18 cellular contexts compared by ENCODE assay signal in the genomic region with DNA sequence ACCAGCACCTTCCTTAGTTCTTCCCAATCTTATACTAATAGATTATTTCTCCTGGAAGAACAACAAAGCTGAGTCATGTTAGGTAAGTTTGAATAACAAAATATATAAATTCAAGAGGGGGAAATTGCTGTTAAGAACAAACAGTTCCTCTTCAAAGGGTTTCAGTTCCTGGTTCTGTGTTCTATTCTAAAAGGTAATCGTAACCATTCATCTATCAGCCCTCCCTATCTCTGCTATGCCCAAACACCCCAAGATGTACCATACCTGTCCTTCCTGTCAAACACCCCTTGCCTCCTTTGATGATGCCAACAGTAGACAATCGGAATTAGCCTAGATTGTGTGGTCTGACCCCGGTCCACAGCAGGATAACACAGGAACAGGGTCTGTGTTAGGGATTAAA. TPM values are rescaled to one million over a fixed set of nuclear protein-coding genes. Genes with fewer than 3 reads are reported as not detected.
DNase-seq lines count a peak whose midpoint lies in the region; ATAC-seq, FAIRE-seq and TF ChIP-seq lines count a peak whose summit lies in the region.
"Had no signal": no experiment of that assay in that cellular context is flagged by ENCODE, and none has a peak within 500 bp of the region (broad histone marks: within the 10 kb centered on the region; RNA-seq: fewer than 3 reads in every experiment).

No MANE protein-coding gene starts in this region.

- no peak for TF ChIP-seq CTCF in Peyer's patch (IDR thresholded peaks at IDR 0.05)

- H3K27ac ChIP-seq in substantia nigra (ENCODE audit: low read depth, low read length, poor library complexity, severe bottlenecking) = no peak overlapping the region
- H3K27ac ChIP-seq in Peyer's patch = no peak overlapping the region
- H3K27ac ChIP-seq: gastrocnemius medialis, upper lobe of right lung had no signal

- no peak for TF ChIP-seq POLR2A in GM12892 (IDR thresholded peaks at IDR 0.05; ENCODE audit: low read depth, low read length)
- TF ChIP-seq POLR2A in Peyer's patch (IDR thresholded peaks at IDR 0.05) = no peak

- ATAC-seq in GM19463 (IDR thresholded peaks at IDR 0.05; ENCODE audit: unreplicated experiment) (peak; percentile 46), HG03103 (IDR thresholded peaks at IDR 0.05; ENCODE audit: low read depth, unreplicated experiment) (peak; percentile 60), HG03108 (IDR thresholded peaks at IDR 0.05; ENCODE audit: unreplicated experiment) (no peak), HG02973 (IDR thresholded peaks at IDR 0.05; ENCODE audit: unreplicated experiment) (no peak)
- ATAC-seq: activated T-cell treated with anti-CD3 and anti-CD28 coated beads, Interleukin-2, amount 50 U/mL, for 4 hours; CD8-positive, alpha-beta T cell; gastrocnemius medialis; K562; upper lobe of right lung had no signal

- no peaks in the 10 kb centered on the region for H3K27me3 ChIP-seq in Peyer's patch
- H3K27me3 ChIP-seq: gastrocnemius medialis, upper lobe of right lung had no signal

- H3K9me3 ChIP-seq in Peyer's patch = no peaks in the 10 kb centered on the region
- H3K9me3 ChIP-seq: gastrocnemius medialis, upper lobe of right lung had no signal

- FAIRE-seq in GM12892 (lab: Jason Lieb, UNC) = peak; percentile 81
- FAIRE-seq: A204.1, K562 had no signal

- no peak overlapping the region for H3K4me3 ChIP-seq in Peyer's patch
- H3K4me3 ChIP-seq: gastrocnemius medialis, K562, upper lobe of right lung had no signal

- peaks cover 0 to 4% (median 0%) of the 10 kb centered on the region in 4 donors for H3K4me1 ChIP-seq in Peyer's patch

- DNase-seq in GM12892 (ENCODE audit: insufficient read length) (no peak), NOMO-1 treated with dmso at 0.1 percent for 144 hours (lab: John Stamatoyannopoulos, UW; ENCODE audit: unreplicated experiment) (peak; percentile 29), substantia nigra (lab: John Stamatoyannopoulos, UW) (no peak), Peyer's patch (no peak)
- DNase-seq: activated CD4-positive, alpha-beta T cell treated with anti-CD3 and anti-CD28 coated beads, Interleukin-2, amount 10 ng/mL, durations not matched to agents 24 days and 14 days; activated T-cell treated with anti-CD3 and anti-CD28 coated beads, Interleukin-2, amount 50 U/mL, for 4 hours; CD8-positive, alpha-beta T cell; gastrocnemius medialis; immature natural killer cell; NCI-H1417 treated with DMSO at 0.1 percent for 48 hours; stimulated activated CD4-positive, alpha-beta T cell treated with anti-CD3 and anti-CD28 coated beads, Interleukin-4, amount 100 ng/mL, for 1 hour; upper lobe of right lung had no signal

- no peaks in the 10 kb centered on the region for H3K36me3 ChIP-seq in Peyer's patch
- H3K36me3 ChIP-seq: gastrocnemius medialis, upper lobe of right lung had no signal

RNA-seq across cellular contexts. Expression of a gene that starts 4.2 kb away (rescaled TPM):
- polyA plus RNA-seq in GM12892 (2012; ENCODE audit: missing spikeins) = 0.98 TPM
- total RNA-seq in Peyer's patch = 1 to 10 TPM; 3.2 to 9.1 (median 4.3) TPM
- total RNA-seq: activated CD4-positive, alpha-beta T cell treated with anti-CD3 and anti-CD28 coated beads, Interleukin-2, amount 10 ng/mL, durations not matched to agents 24 days and 14 days; activated T-cell treated with anti-CD3 and anti-CD28 coated beads, Interleukin-2, amount 50 U/mL, for 4 hours; CD8-positive, alpha-beta T cell had no signal
- polyA plus RNA-seq: immature natural killer cell, K562 had no signal

Comparison
In these comparisons a context has a peak if more than half of its experiments do, and no peak if none do; other contexts are left out.
1. ATAC-seq: peak in GM19463 (single experiment) and HG03103 (single experiment); none in HG03108 (single experiment) and HG02973 (single experiment).